In the genomic region with DNA sequence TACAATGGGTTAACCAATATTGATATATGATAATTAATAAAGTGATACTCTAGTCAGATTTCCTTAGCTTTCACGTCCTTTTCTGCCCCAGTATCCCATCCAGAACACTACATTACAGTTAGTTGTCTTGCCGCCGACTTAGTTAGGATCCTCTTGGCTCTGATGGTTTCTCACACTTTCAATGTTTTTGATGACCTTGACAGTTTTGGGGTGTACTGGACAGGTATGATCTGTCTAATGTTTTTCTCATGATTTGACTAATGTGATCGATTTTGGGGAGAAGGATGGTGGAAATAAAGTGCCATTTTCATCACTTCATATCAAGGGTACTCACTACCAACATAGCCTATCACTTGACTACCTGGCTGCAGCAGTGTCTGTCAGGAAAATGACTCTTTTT, we compare ENCODE assay signal across 24 cellular contexts.
"Had no signal": no experiment of that assay in that cellular context is flagged by ENCODE, and none has a peak within 500 bp of the region (broad histone marks: within the 10 kb centered on the region; RNA-seq: fewer than 3 reads in every experiment).

No MANE protein-coding gene starts in this region.

- DNase-seq: dermis blood vessel endothelial cell; dorsolateral prefrontal cortex; effector CD4-positive, alpha-beta T cell; effector memory CD4-positive, alpha-beta T cell; foreskin keratinocyte; heart left ventricle; left cardiac atrium; left lung; left ventricle myocardium superior; lower lobe of right lung; mesendoderm; midbrain; naive B cell; naive thymus-derived CD8-positive, alpha-beta T cell had no signal

- H3K27ac Mint-ChIP-seq: memory B cell; naive B cell; naive thymus-derived CD8-positive, alpha-beta T cell had no signal

- H3K4me1 ChIP-seq: esophagus muscularis mucosa, foreskin keratinocyte, gastroesophageal sphincter, heart left ventricle, left lung, lower lobe of right lung had no signal

- H3K9me3 ChIP-seq: esophagus muscularis mucosa, gastroesophageal sphincter, heart left ventricle, left lung, lower lobe of right lung had no signal

- H3K4me3 ChIP-seq: coronary artery, dorsolateral prefrontal cortex, esophagus muscularis mucosa, gastroesophageal sphincter, heart left ventricle, hepatocyte, left lung, lower lobe of right lung had no signal

- H3K27me3 ChIP-seq: esophagus muscularis mucosa, foreskin keratinocyte, gastroesophageal sphincter, hepatocyte, left lung had no signal

- H3K4me2 ChIP-seq: hepatocyte had no signal

- FAIRE-seq: colon, endothelial cell of umbilical vein, frontal cortex, islet of Langerhans, keratinocyte had no signal

- H3K4me3 Mint-ChIP-seq: memory B cell; naive B cell; naive thymus-derived CD8-positive, alpha-beta T cell had no signal

- H3K27ac ChIP-seq: coronary artery, dorsolateral prefrontal cortex, esophagus muscularis mucosa, foreskin keratinocyte, gastroesophageal sphincter, heart left ventricle, hepatocyte, left lung, lower lobe of right lung had no signal

- H2AFZ ChIP-seq: hepatocyte had no signal

- H3K9me3 Mint-ChIP-seq: memory B cell had no signal

- H3K79me2 ChIP-seq: hepatocyte had no signal

- H3K36me3 Mint-ChIP-seq: memory B cell; naive B cell; naive thymus-derived CD8-positive, alpha-beta T cell had no signal

- ATAC-seq: foreskin keratinocyte; gastroesophageal sphincter; heart left ventricle; left cardiac atrium; left lung; left ventricle myocardium superior; lower lobe of right lung; naive thymus-derived CD8-positive, alpha-beta T cell had no signal

- H3K36me3 ChIP-seq: esophagus muscularis mucosa, gastroesophageal sphincter, heart left ventricle, left lung, lower lobe of right lung had no signal

- H3K4me1 Mint-ChIP-seq: memory B cell; naive B cell; naive thymus-derived CD8-positive, alpha-beta T cell had no signal
